ENCODE assay signal across 1 cellular context in genomic region chr5:141224844-141225243, GRCh38. TPM values are rescaled to one million over a fixed set of nuclear protein-coding genes. Genes with fewer than 3 reads are reported as not detected.
"Had no signal": no experiment of that assay in that cellular context is flagged by ENCODE, and none has a peak within 500 bp of the region (broad histone marks: within the 10 kb centered on the region; RNA-seq: fewer than 3 reads in every experiment).

No MANE protein-coding gene starts in this region.

RNA-seq across cellular contexts. Expression of gene PCDHB12, which starts 16.3 kb away (rescaled TPM):
- total RNA-seq: H7 had no signal

RNA-seq across cellular contexts. Expression of gene PCDHB15, which starts 20.4 kb away (rescaled TPM):
- total RNA-seq: H7 had no signal
